In genomic region chr17:57995076-57995956, GRCh38 we compare ENCODE assay signal across 1 cellular context.
TF ChIP-seq lines count a peak whose summit lies in the region.

No MANE protein-coding gene starts in this region.

TF ChIP-seq in HepG2, 621 proteins besides CTCF, POLR2A, EP300 and RAD21 (continued from another document):
- no peak for TF ChIP-seq HIC2 (CRISPR knock-in tag; IDR thresholded peaks at IDR 0.05; ENCODE audit: low read depth)
- TF ChIP-seq KDM1A (CRISPR knock-in tag; IDR thresholded peaks at IDR 0.05) = no peak
- no peak for TF ChIP-seq SOX6 (IDR thresholded peaks at IDR 0.05)
- TF ChIP-seq SOX6 (CRISPR knock-in tag; IDR thresholded peaks at IDR 0.05) = peak; percentile 40
- no peak for TF ChIP-seq ZNF138 (CRISPR knock-in tag; IDR thresholded peaks at IDR 0.05; ENCODE audit: low read depth)
- no peak; the same call in none of the 2 replicates for TF ChIP-seq DRAP1 (CRISPR knock-in tag; IDR thresholded peaks at IDR 0.05)
- TF ChIP-seq ZNF24 (IDR thresholded peaks at IDR 0.05) = no peak
- no peak for TF ChIP-seq ZKSCAN8 (CRISPR knock-in tag; IDR thresholded peaks at IDR 0.05; ENCODE audit: borderline replicate concordance)
- no peak; the same call in 1 of the 2 replicates for TF ChIP-seq RELA (CRISPR knock-in tag; IDR thresholded peaks at IDR 0.05)
- no peak for TF ChIP-seq SIN3A (IDR thresholded peaks at IDR 0.05; ENCODE audit: borderline replicate concordance, low read depth, low read length)
